In genomic region chr5:120538644-120539043, GRCh38 we compare ENCODE assay signal across 19 cellular contexts.
DNase-seq lines count a peak whose midpoint lies in the region; ATAC-seq and TF ChIP-seq lines count a peak whose summit lies in the region.
"Had no signal": no experiment of that assay in that cellular context is flagged by ENCODE, and none has a peak within 500 bp of the region (broad histone marks: within the 10 kb centered on the region; RNA-seq: fewer than 3 reads in every experiment).

No MANE protein-coding gene starts in this region.

- no peak overlapping the region for H3K23ac ChIP-seq in neuronal stem cell (ENCODE audit: low read depth, low read length, poor library complexity)

- no peak overlapping the region for H3K4ac ChIP-seq in neuronal stem cell (ENCODE audit: low read length)

- peak overlapping the region; percentile 1 for H3K27ac Mint-ChIP-seq in chondrocyte (ENCODE audit: unreplicated experiment)
- H3K27ac Mint-ChIP-seq: activated CD8-positive, alpha-beta T cell treated with anti-CD3 and anti-CD28 coated beads, Interleukin-2, amount 10 ng/mL, durations not matched to agents 7 days and 5 days; activated T-helper 2 cell treated with anti-CD3 and anti-CD28 coated beads, Interferon-gamma antibody, Interleukin-2, Interleukin-4, amounts not matched to agents 10 μg/mL and 5 μg/mL and 100 μg/mL, durations not matched to agents 14 hours and 24 hours and 36 hours; CD14-positive monocyte; effector memory CD8-positive, alpha-beta T cell; naive B cell had no signal

- H3K9ac ChIP-seq in neuronal stem cell (ENCODE audit: low read depth, low read length, poor library complexity): no peak overlapping the region

- no peak overlapping the region for H2BK15ac ChIP-seq in neuronal stem cell (ENCODE audit: low read length)

- H3K9me3 Mint-ChIP-seq in chondrocyte (ENCODE audit: low read depth): peaks cover 3% of the 10 kb centered on the region
- H3K9me3 Mint-ChIP-seq: activated T-helper 2 cell treated with anti-CD3 and anti-CD28 coated beads, Interferon-gamma antibody, Interleukin-2, Interleukin-4, amounts not matched to agents 10 μg/mL and 5 μg/mL and 100 μg/mL, durations not matched to agents 14 hours and 24 hours and 36 hours had no signal

- H2AK5ac ChIP-seq in neuronal stem cell (ENCODE audit: low read depth, low read length): no peak overlapping the region

- H3K36me3 ChIP-seq in neuronal stem cell (replicated peaks in 1 of 2; ENCODE audit: control insufficient read depth in 2 of 2, insufficient read depth in 2 of 2, low read length in 2 of 2): no peaks in the 10 kb centered on the region
- H3K36me3 ChIP-seq: SJCRH30 had no signal

- H3K27me3 Mint-ChIP-seq in chondrocyte (ENCODE audit: low read depth): no peaks in the 10 kb centered on the region
- H3K27me3 Mint-ChIP-seq: effector memory CD8-positive, alpha-beta T cell; naive B cell had no signal

- H3K36me3 Mint-ChIP-seq in chondrocyte (ENCODE audit: low read depth): peaks cover 3% of the 10 kb centered on the region
- H3K36me3 Mint-ChIP-seq: CD14-positive monocyte, naive B cell had no signal

- H3K4me1 ChIP-seq in neuronal stem cell (ENCODE audit: control insufficient read depth in 2 of 2, insufficient read depth in 1 of 2, low read depth in 1 of 2, low read length in 2 of 2): no peaks in the 10 kb centered on the region
- H3K4me1 ChIP-seq: SJCRH30 had no signal

- H4K91ac ChIP-seq in neuronal stem cell (ENCODE audit: low read depth, low read length, poor library complexity): no peak overlapping the region

- no peak for TF ChIP-seq POLR2A in lower leg skin (IDR thresholded peaks at IDR 0.05)

- no peak overlapping the region for H3K4me2 ChIP-seq in neuronal stem cell (ENCODE audit: insufficient read depth, low read length, poor library complexity, severe bottlenecking)

- no peak overlapping the region for H3K18ac ChIP-seq in neuronal stem cell (ENCODE audit: low read length)

- no peak overlapping the region for H3K4me3 Mint-ChIP-seq in chondrocyte (ENCODE audit: unreplicated experiment)
- H3K4me3 Mint-ChIP-seq: activated CD8-positive, alpha-beta T cell treated with anti-CD3 and anti-CD28 coated beads, Interleukin-2, amount 10 ng/mL, durations not matched to agents 7 days and 5 days; CD14-positive monocyte; effector memory CD8-positive, alpha-beta T cell; naive B cell had no signal

- H3K27me3 ChIP-seq in neuronal stem cell (ENCODE audit: control insufficient read depth in 3 of 3, insufficient read depth in 3 of 3, low read depth in 1 of 3, low read length in 3 of 3): no peaks in the 10 kb centered on the region
- H3K27me3 ChIP-seq: SJCRH30 had no signal

- no CpG with 5 or more reads among the region's 2 CpGs for WGBS in neuronal stem cell (ENCODE audit: extremely low coverage in 2 of 2, insufficient read length in 2 of 2, insufficient replicate concordance in 1 of 2), 2 donors
- 54 to 59% methylated on average over 2 of the region's 2 CpGs for WGBS in lower leg skin, 2 donors

- H3K14ac ChIP-seq in neuronal stem cell (ENCODE audit: low read length): no peak overlapping the region

- peaks cover 16% of the 10 kb centered on the region for H3K4me1 Mint-ChIP-seq in chondrocyte (ENCODE audit: low read depth)
- H3K4me1 Mint-ChIP-seq: naive B cell had no signal

- H3K79me1 ChIP-seq in neuronal stem cell (ENCODE audit: low read depth, low read length): no peaks in the 10 kb centered on the region

- H3K4me3 ChIP-seq in neuronal stem cell (ENCODE audit: low read length in 2 of 2) (no peak overlapping the region), lower leg skin (ENCODE audit: low read depth, poor library complexity, severe bottlenecking) (no peak overlapping the region)
- H3K4me3 ChIP-seq: SJCRH30 had no signal

- TF ChIP-seq CTCF in chondrocyte (IDR thresholded peaks at IDR 0.05): no peak
- no peak for TF ChIP-seq CTCF in GM13977 (IDR thresholded peaks at IDR 0.05; ENCODE audit: extremely low read depth, insufficient read depth, missing control alignments)
- TF ChIP-seq CTCF in lower leg skin (IDR thresholded peaks at IDR 0.05): no peak

- H2BK120ac ChIP-seq in neuronal stem cell (ENCODE audit: low read depth, low read length): no peak overlapping the region

- intact Hi-C loops in lower leg skin (cut with DNase I; ENCODE audit: low total_unique reads): no loop called here

- peak overlapping the region; percentile 25 for H2AFZ ChIP-seq in neuronal stem cell (ENCODE audit: low read length)

- DNase-seq in EH (ENCODE audit: low read depth): peak; percentile 63
- peak; percentile 74 for DNase-seq in M059J (ENCODE audit: low read depth)
- no peak for DNase-seq in chondrocyte (ENCODE audit: low spot score)
- DNase-seq in neuronal stem cell (ENCODE audit: low spot score): no peak
- no peak for DNase-seq in NK-92 treated with Interleukin-12 subunit alpha and Interleukin-12 subunit beta, amount 100 ng/mL, for 24 hours (lab: John Stamatoyannopoulos, UW)
- DNase-seq in GM13977 (ENCODE audit: low spot score): no peak
- no peak for DNase-seq in lower leg skin (ENCODE audit: low spot score in 2 of 2)
- DNase-seq: activated CD8-positive, alpha-beta T cell treated with anti-CD3 and anti-CD28 coated beads, Interleukin-2, amount 10 ng/mL, durations not matched to agents 7 days and 5 days; effector memory CD8-positive, alpha-beta T cell; KG1; naive B cell; NCI-H1694; NCI-H82; retina; SJCRH30; stimulated activated CD4-positive, alpha-beta T cell treated with anti-CD3 and anti-CD28 coated beads, Interleukin-2, amount 100 ng/mL, for 48 hours had no signal

- ATAC-seq in GM21717 (IDR thresholded peaks at IDR 0.05; ENCODE audit: unreplicated experiment): no peak
- ATAC-seq: activated CD8-positive, alpha-beta T cell treated with anti-CD3 and anti-CD28 coated beads, Interleukin-2, amount 10 ng/mL, durations not matched to agents 7 days and 5 days; effector memory CD8-positive, alpha-beta T cell had no signal

- in situ Hi-C loops in GM13977 (cut with MboI; ENCODE audit: low pct_unique_long_range_greater_than_20kb, low sequenced_read_pairs, unreplicated experiment): no loop called here

- H3K27ac ChIP-seq in neuronal stem cell (replicated peaks; ENCODE audit: low read length): no peak overlapping the region
- H3K27ac ChIP-seq: SJCRH30 had no signal

- H2BK12ac ChIP-seq in neuronal stem cell (ENCODE audit: low read length): no peak overlapping the region

- H2BK5ac ChIP-seq in neuronal stem cell (ENCODE audit: low read length): no peak overlapping the region

- no peak overlapping the region for H4K8ac ChIP-seq in neuronal stem cell (ENCODE audit: low read depth, low read length)

- H3K9me3 ChIP-seq in neuronal stem cell (replicated peaks in 1 of 2; ENCODE audit: control insufficient read depth in 2 of 2, insufficient read depth in 1 of 2, low read depth in 1 of 2, low read length in 2 of 2): no peaks in the 10 kb centered on the region
- H3K9me3 ChIP-seq: SJCRH30 had no signal

Comparison
In these comparisons a context has a peak if more than half of its experiments do, and no peak if none do; other contexts are left out.
1. DNase-seq: peak in EH (single experiment) and M059J (single experiment); none in chondrocyte (single experiment), neuronal stem cell (single experiment), NK-92 treated with Interleukin-12 subunit alpha and Interleukin-12 subunit beta, amount 100 ng/mL, for 24 hours (single experiment), GM13977 (single experiment) and lower leg skin (0 of 2).